ENCODE assay signal across 11 cellular contexts in genomic region chr6:35729722-35730121, GRCh38. TPM values are rescaled to one million over a fixed set of nuclear protein-coding genes. Genes with fewer than 3 reads are reported as not detected.
DNase-seq lines count a peak whose midpoint lies in the region; ATAC-seq, FAIRE-seq and TF ChIP-seq lines count a peak whose summit lies in the region.
"Had no signal": no experiment of that assay in that cellular context is flagged by ENCODE, and none has a peak within 500 bp of the region (broad histone marks: within the 10 kb centered on the region; RNA-seq: fewer than 3 reads in every experiment).

No MANE protein-coding gene starts in this region.

- no peaks in the 10 kb centered on the region for H3K36me3 ChIP-seq in SK-N-MC (ENCODE audit: insufficient read depth, low read length)

- DNase-seq in CD14-positive monocyte (ENCODE audit: low spot score) (no peak), SK-N-MC (ENCODE audit: low read depth, low spot score) (no peak), endothelial cell (ENCODE audit: low spot score) (no peak), posterior vena cava (ENCODE audit: low spot score) (peak; percentile 50), G401 (ENCODE audit: low spot score) (no peak), Kasumi-1 (lab: John Stamatoyannopoulos, UW) (no peak), HTR-8/SVneo (ENCODE audit: insufficient read length, low spot score) (no peak)
- DNase-seq: stimulated activated CD4-positive, alpha-beta T cell treated with anti-CD3 and anti-CD28 coated beads, Interleukin-12 subunit alpha, Interleukin-12 subunit beta, amount 100 ng/mL, for 4 hours had no signal

- FAIRE-seq in HTR-8/SVneo (lab: Jason Lieb, UNC): no peak

- H3K36me3 Mint-ChIP-seq in CD14-positive monocyte (no peaks in the 10 kb centered on the region), endothelial cell (ENCODE audit: low read depth, unreplicated experiment) (peaks cover 6% of the 10 kb centered on the region)

- H3K9me3 Mint-ChIP-seq in CD14-positive monocyte (no peaks in the 10 kb centered on the region), endothelial cell (ENCODE audit: unreplicated experiment) (no peaks in the 10 kb centered on the region)

- H3K27ac Mint-ChIP-seq in CD14-positive monocyte: peak overlapping the region in 6 of 7 donors; percentile 63 to 95 (median 91)
- H3K27ac Mint-ChIP-seq in endothelial cell (ENCODE audit: unreplicated experiment): no peak overlapping the region

- peak overlapping the region; percentile 62; the same call in 1 of the 2 replicates for H3K27ac ChIP-seq in SK-N-MC

- ATAC-seq in GM18511 (IDR thresholded peaks at IDR 0.05; ENCODE audit: unreplicated experiment): no peak

- no peaks in the 10 kb centered on the region for H3K9me3 ChIP-seq in SK-N-MC (ENCODE audit: low read depth, low read length)

- no peak overlapping the region for H3K4me3 ChIP-seq in SK-N-MC

- H3K4me3 Mint-ChIP-seq in CD14-positive monocyte: peak overlapping the region; percentile 31 to 32
- peak overlapping the region; percentile 20 for H3K4me3 Mint-ChIP-seq in endothelial cell (ENCODE audit: unreplicated experiment)

- TF ChIP-seq CTCF in CD14-positive monocyte (IDR thresholded peaks at IDR 0.05) (no peak), endothelial cell (IDR thresholded peaks at IDR 0.05; ENCODE audit: unreplicated experiment) (no peak)

- peaks cover 0 to 5% (median 0%) of the 10 kb centered on the region in 3 donors for H3K27me3 Mint-ChIP-seq in CD14-positive monocyte (ENCODE audit: low read depth in 3 of 3)
- H3K27me3 Mint-ChIP-seq in endothelial cell (ENCODE audit: unreplicated experiment): peaks cover 27% of the 10 kb centered on the region

- no peak overlapping the region for H3K9ac ChIP-seq in SK-N-MC (ENCODE audit: insufficient read length)

- H3K4me1 Mint-ChIP-seq in CD14-positive monocyte: peaks cover 75% of the 10 kb centered on the region
- H3K4me1 Mint-ChIP-seq in endothelial cell (ENCODE audit: unreplicated experiment): peaks cover 19% of the 10 kb centered on the region

- intact Hi-C loops in CD14-positive monocyte (cut with micrococcal nuclease) (loop anchor here (2.0 to 10.0 kb wide), 3 partner anchors 37 to 435 kb away; partner anchors contain the start of gene DEF6 (in 1 of the 2)), posterior vena cava (cut with DNase I) (loop anchor here in 1 of 2 donors (5.0 kb wide), 1 partner anchor 127 kb away; no protein-coding TSS in a partner anchor)

- in situ Hi-C loops in G401 (cut with HindIII; ENCODE audit: low sequenced_read_pairs): no loop called here

RNA-seq across cellular contexts. Expression of gene ARMC12, which starts 7.1 kb away (rescaled TPM):
- not detected for polyA plus RNA-seq in CD14-positive monocyte
- 0.69 TPM for total RNA-seq in endothelial cell (ENCODE audit: unreplicated experiment)
- total RNA-seq in posterior vena cava: 1 to 10 TPM in 1 of 2 donors, under 1 TPM in 1; 0.57 to 1.1 TPM
- total RNA-seq in G401 (2014; rRNA removed; shearing (Covaris generic)): 0.68 TPM in 1 of 2 replicates, not detected in the other
- total RNA-seq: SK-MEL-5 had no signal

RNA-seq across cellular contexts. Expression of gene FKBP5, which starts 41.0 kb away (rescaled TPM):
- 10 to 100 TPM; 56.9 to 58.5 TPM for polyA plus RNA-seq in CD14-positive monocyte
- total RNA-seq in endothelial cell (ENCODE audit: unreplicated experiment) (7.2 TPM), posterior vena cava (100 to 1,000 TPM in 1 of 2 donors, 10 to 100 TPM in 1; 83.1 to 193 TPM)
- 29.4 and 33.5 TPM in 2 replicates for total RNA-seq in G401 (2014; rRNA removed; shearing (Covaris generic))

RNA-seq across cellular contexts. Expression of gene CLPSL2, which starts 46.7 kb away (rescaled TPM):
- polyA plus RNA-seq in CD14-positive monocyte: not detected
- total RNA-seq in endothelial cell (ENCODE audit: unreplicated experiment): not detected
- not detected for total RNA-seq in posterior vena cava
- not detected in 2 replicates for total RNA-seq in G401 (2014; rRNA removed; shearing (Covaris generic))
- total RNA-seq: Daoy, SK-MEL-5 had no signal

RNA-seq across cellular contexts. Expression of gene CLPSL1, which starts 51.1 kb away (rescaled TPM):
- polyA plus RNA-seq in CD14-positive monocyte: not detected
- total RNA-seq in endothelial cell (ENCODE audit: unreplicated experiment) (not detected), posterior vena cava (not detected)
- not detected in 2 replicates for total RNA-seq in G401 (2014; rRNA removed; shearing (Covaris generic))
- total RNA-seq: Daoy, SK-MEL-5 had no signal
